ENCODE assay signal across 20 cellular contexts in genomic region chr9:113805753-113806152, GRCh38.
"Had no signal": no experiment of that assay in that cellular context is flagged by ENCODE, and none has a peak within 500 bp of the region (broad histone marks: within the 10 kb centered on the region; RNA-seq: fewer than 3 reads in every experiment).

No MANE protein-coding gene starts in this region.

- DNase-seq: Kasumi-1, MM.1S, NCI-H1092 treated with DMSO at 0.1 percent for 48 hours, NCI-H1436, NCI-H187, NCI-H2029, NCI-H2081 treated with DMSO at 0.1 percent for 48 hours, NCI-H2171, NCI-H226, NCI-H446, NCI-H510A, NCI-H524 treated with DMSO at 0.1 percent for 48 hours, NCI-H69, NCI-H774, PC-9, Peyer's patch, SIG-M5 had no signal

- H3K36me3 Mint-ChIP-seq: IgD-negative memory B cell had no signal

- H3K9me3 Mint-ChIP-seq: IgD-negative memory B cell had no signal

- H3K4me3 Mint-ChIP-seq: IgD-negative memory B cell had no signal

- ATAC-seq: K562, Right ventricle myocardium inferior had no signal

- H3K27ac Mint-ChIP-seq: IgD-negative memory B cell had no signal
